23 cellular contexts compared by ENCODE assay signal in genomic region chr18:3867252-3867651, GRCh38.
DNase-seq lines count a peak whose midpoint lies in the region; ATAC-seq and TF ChIP-seq lines count a peak whose summit lies in the region.
"Had no signal": no experiment of that assay in that cellular context is flagged by ENCODE, and none has a peak within 500 bp of the region (broad histone marks: within the 10 kb centered on the region; RNA-seq: fewer than 3 reads in every experiment).

No MANE protein-coding gene starts in this region.

- no peak overlapping the region for H3K9ac ChIP-seq in neural progenitor cell
- H3K9ac ChIP-seq: BLaER1 had no signal

- H3K36me3 Mint-ChIP-seq in WTC11 (no peaks in the 10 kb centered on the region), neural progenitor cell (no peaks in the 10 kb centered on the region)
- H3K36me3 Mint-ChIP-seq in naive thymus-derived CD4-positive, alpha-beta T cell = no peaks in the 10 kb centered on the region
- H3K36me3 Mint-ChIP-seq: CD4-positive, alpha-beta memory T cell had no signal

- H3K4me1 ChIP-seq in A673 (ENCODE audit: insufficient read depth, low read length, poor library complexity, severe bottlenecking) = peaks cover 85% of the 10 kb centered on the region
- H3K4me1 ChIP-seq in hepatocyte (ENCODE audit: insufficient read depth) = peaks cover 5% of the 10 kb centered on the region
- peaks cover 36% of the 10 kb centered on the region for H3K4me1 ChIP-seq in neural progenitor cell
- no peaks in the 10 kb centered on the region for H3K4me1 ChIP-seq in naive thymus-derived CD4-positive, alpha-beta T cell (ENCODE audit: control insufficient read depth in 2 of 2, insufficient read depth in 2 of 2, low read length in 2 of 2)
- H3K4me1 ChIP-seq: BLaER1 had no signal

- no peaks in the 10 kb centered on the region for H3K9me3 ChIP-seq in A673 (ENCODE audit: low read depth, low read length, poor library complexity, severe bottlenecking)
- H3K9me3 ChIP-seq in hepatocyte (ENCODE audit: low read depth) = no peaks in the 10 kb centered on the region
- no peaks in the 10 kb centered on the region for H3K9me3 ChIP-seq in neural progenitor cell (ENCODE audit: low read depth)
- H3K9me3 ChIP-seq in naive thymus-derived CD4-positive, alpha-beta T cell (ENCODE audit: control insufficient read depth in 2 of 3, low read length in 3 of 3) = no peaks in the 10 kb centered on the region
- H3K9me3 ChIP-seq: BLaER1 had no signal

- H3K4me3 Mint-ChIP-seq in WTC11 (no peak overlapping the region), neural progenitor cell (no peak overlapping the region)
- no peak overlapping the region for H3K4me3 Mint-ChIP-seq in naive thymus-derived CD4-positive, alpha-beta T cell
- H3K4me3 Mint-ChIP-seq: CD4-positive, alpha-beta memory T cell had no signal

- H3K27me3 ChIP-seq in A673 (replicated peaks; ENCODE audit: insufficient read depth, low read depth, low read length, poor library complexity) (no peaks in the 10 kb centered on the region), hepatocyte (no peaks in the 10 kb centered on the region), neural progenitor cell (no peaks in the 10 kb centered on the region)
- no peaks in the 10 kb centered on the region for H3K27me3 ChIP-seq in naive thymus-derived CD4-positive, alpha-beta T cell (ENCODE audit: control insufficient read depth in 2 of 2, insufficient read depth in 2 of 2, low read length in 2 of 2)
- H3K27me3 ChIP-seq: BLaER1 had no signal

- peaks cover 13% of the 10 kb centered on the region for H3F3A ChIP-seq in neural progenitor cell (ENCODE audit: low read depth)

- BruUV-seq in A673 (replicated peaks; lab: Mats Ljungman, UMichigan) = no TSS peak

- no peaks in the 10 kb centered on the region for H3K9me2 ChIP-seq in hepatocyte (replicated peaks; ENCODE audit: insufficient read depth)

- H3K4me2 ChIP-seq in hepatocyte (no peak overlapping the region), neural progenitor cell (peak overlapping the region; percentile 6)
- H3K4me2 ChIP-seq: BLaER1, PC-9 had no signal

- H4K20me1 ChIP-seq in hepatocyte (ENCODE audit: insufficient read depth, poor library complexity, severe bottlenecking) (no peaks in the 10 kb centered on the region), neural progenitor cell (ENCODE audit: low read depth) (no peaks in the 10 kb centered on the region)
- H4K20me1 ChIP-seq: BLaER1 had no signal

- POLR2A ChIA-PET in A673 (lab: Charles Lee; ENCODE audit: low non-redundant PET) (interaction anchor here (0.5 to 1.1 kb wide), 7 partner anchors 24 to 264 kb away, joined by 3 to 4 read pairs (median 3); no protein-coding TSS in a partner anchor), WTC11 (lab: Charles Lee) (no interaction called here)
- POLR2A ChIA-PET in naive thymus-derived CD4-positive, alpha-beta T cell (lab: Charles Lee) = no interaction called here

- H3K36me3 ChIP-seq in A673 (ENCODE audit: insufficient read depth, low read length, poor library complexity, severe bottlenecking) = no peaks in the 10 kb centered on the region
- no peaks in the 10 kb centered on the region for H3K36me3 ChIP-seq in hepatocyte (replicated peaks; ENCODE audit: insufficient read depth, low read depth)
- H3K36me3 ChIP-seq in neural progenitor cell = no peaks in the 10 kb centered on the region
- H3K36me3 ChIP-seq in naive thymus-derived CD4-positive, alpha-beta T cell (ENCODE audit: control insufficient read depth in 2 of 3, insufficient read depth in 3 of 3, low read length in 3 of 3) = no peaks in the 10 kb centered on the region
- H3K36me3 ChIP-seq: BLaER1 had no signal

- intact Hi-C loops in A673 (cut with micrococcal nuclease; ENCODE audit: unreplicated experiment) (no loop called here), left colon (cut with DNase I, micrococcal nuclease) (no loop called here)
- intact Hi-C loops in naive thymus-derived CD4-positive, alpha-beta T cell (cut with micrococcal nuclease) = no loop called here

- H3K4me1 Mint-ChIP-seq in WTC11 = peaks cover 18% of the 10 kb centered on the region
- peaks cover 9% of the 10 kb centered on the region for H3K4me1 Mint-ChIP-seq in neural progenitor cell
- H3K4me1 Mint-ChIP-seq in naive thymus-derived CD4-positive, alpha-beta T cell = no peaks in the 10 kb centered on the region
- H3K4me1 Mint-ChIP-seq: CD4-positive, alpha-beta memory T cell had no signal

- WGBS in hepatocyte (ENCODE audit: low lambda C conversion rate, missing lambda C conversion rate) = 83% methylated on average over 4 of the region's 4 CpGs

- peak overlapping the region; percentile 51; the same call in 1 of the 2 replicates for H3K27ac Mint-ChIP-seq in WTC11
- no peak overlapping the region for H3K27ac Mint-ChIP-seq in neural progenitor cell
- no peak overlapping the region for H3K27ac Mint-ChIP-seq in naive thymus-derived CD4-positive, alpha-beta T cell
- H3K27ac Mint-ChIP-seq: CD4-positive, alpha-beta memory T cell had no signal

- CTCF ChIA-PET in A673 (lab: Charles Lee) (interaction anchor here (1.0 to 1.4 kb wide), 2 partner anchors 15 to 96 kb away, joined by 5 to 13 read pairs; no protein-coding TSS in a partner anchor), WTC11 (lab: Charles Lee) (interaction anchor here (1.2 to 4.7 kb wide), 4 partner anchors 96 to 273 kb away, joined by 5 to 123 read pairs (median 10); no protein-coding TSS in a partner anchor)
- CTCF ChIA-PET in naive thymus-derived CD4-positive, alpha-beta T cell (lab: Charles Lee) = interaction anchor here (1.2 kb wide), 1 partner anchor 96 kb away, joined by 4 read pairs; no protein-coding TSS in a partner anchor

- peak; percentile 70 for DNase-seq in A673 (ENCODE audit: low spot score)
- no peak for DNase-seq in WTC11 (ENCODE audit: low spot score)
- no peak for DNase-seq in hepatocyte (ENCODE audit: low spot score)
- DNase-seq in neural progenitor cell (ENCODE audit: low spot score) = no peak
- no peak for DNase-seq in left colon
- DNase-seq in naive thymus-derived CD4-positive, alpha-beta T cell = no peak
- DNase-seq in SW480 (ENCODE audit: low spot score) = no peak
- DNase-seq: Calu3; CD4-positive, alpha-beta memory T cell; DMS153; GDM1; KBM-7; MM.1S; NCI-H1048; NCI-H1417 treated with DMSO at 0.1 percent for 48 hours; NCI-H1930; NCI-H2227 treated with DMSO at 0.1 percent for 48 hours; NCI-H748 treated with DMSO at 0.1 percent for 48 hours; PC-9; SIG-M5 had no signal

- H2AFZ ChIP-seq in hepatocyte (no peak overlapping the region), neural progenitor cell (replicated peaks) (no peak overlapping the region)
- H2AFZ ChIP-seq: PC-9 had no signal

- ATAC-seq in WTC11 (no peak), left colon (no peak), HG03571 (IDR thresholded peaks at IDR 0.05; ENCODE audit: unreplicated experiment) (no peak)
- ATAC-seq in naive thymus-derived CD4-positive, alpha-beta T cell = no peak
- ATAC-seq: SK-N-SH treated with all-trans-retinoic acid at 6 μM for 48 hours had no signal

- no peaks in the 10 kb centered on the region for H3K79me2 ChIP-seq in hepatocyte
- no peaks in the 10 kb centered on the region for H3K79me2 ChIP-seq in neural progenitor cell (ENCODE audit: low read depth)

- H3K27ac ChIP-seq in A673 (ENCODE audit: low read depth, low read length, poor library complexity, severe bottlenecking) = peak overlapping the region; percentile 87
- peak overlapping the region; percentile 6 for H3K27ac ChIP-seq in hepatocyte
- no peak overlapping the region for H3K27ac ChIP-seq in neural progenitor cell
- H3K27ac ChIP-seq in naive thymus-derived CD4-positive, alpha-beta T cell (ENCODE audit: low read depth, low read length) = no peak overlapping the region
- H3K27ac ChIP-seq: BLaER1, PC-9 had no signal

- no peaks in the 10 kb centered on the region for H3K27me3 Mint-ChIP-seq in WTC11 (ENCODE audit: low read depth)
- H3K27me3 Mint-ChIP-seq in neural progenitor cell (ENCODE audit: insufficient read depth, low read depth) = peaks cover 3% of the 10 kb centered on the region
- peaks cover 3 to 31% (median 19%) of the 10 kb centered on the region in 5 donors for H3K27me3 Mint-ChIP-seq in naive thymus-derived CD4-positive, alpha-beta T cell

- no peak overlapping the region for H3K4me3 ChIP-seq in A673 (ENCODE audit: low read depth, low read length, poor library complexity, severe bottlenecking)
- no peak overlapping the region for H3K4me3 ChIP-seq in hepatocyte
- no peak overlapping the region for H3K4me3 ChIP-seq in neural progenitor cell
- no peak overlapping the region for H3K4me3 ChIP-seq in naive thymus-derived CD4-positive, alpha-beta T cell (ENCODE audit: low read length)
- H3K4me3 ChIP-seq: BLaER1, PC-9 had no signal

- TF ChIP-seq CTCF in A673 (conservative IDR thresholded peaks at IDR 0.05; ENCODE audit: low read depth, low read length) (no peak), WTC11 (IDR thresholded peaks at IDR 0.05) (no peak), hepatocyte (IDR thresholded peaks at IDR 0.05; ENCODE audit: poor library complexity) (no peak), neural progenitor cell (IDR thresholded peaks at IDR 0.05) (no peak)

- H3K9me3 Mint-ChIP-seq in WTC11 (no peaks in the 10 kb centered on the region), neural progenitor cell (no peaks in the 10 kb centered on the region)
- no peaks in the 10 kb centered on the region for H3K9me3 Mint-ChIP-seq in naive thymus-derived CD4-positive, alpha-beta T cell
- H3K9me3 Mint-ChIP-seq: CD4-positive, alpha-beta memory T cell had no signal

TF ChIP-seq in WTC11, 78 proteins besides CTCF, POLR2A, EP300 and RAD21 (continues in another document):
- no peak for TF ChIP-seq SP1 (CRISPR knock-in tag; conservative IDR thresholded peaks at IDR 0.05)
- no peak for TF ChIP-seq ESRRA (CRISPR knock-in tag; IDR thresholded peaks at IDR 0.05; ENCODE audit: borderline replicate concordance)
- TF ChIP-seq MLX (CRISPR knock-in tag; IDR thresholded peaks at IDR 0.05) = no peak
- TF ChIP-seq PREB (CRISPR knock-in tag; IDR thresholded peaks at IDR 0.05; ENCODE audit: borderline replicate concordance) = no peak
- TF ChIP-seq ATF1 (CRISPR knock-in tag; IDR thresholded peaks at IDR 0.05) = no peak

Comparison
In these comparisons a context has a peak if more than half of its experiments do, and no peak if none do; other contexts are left out.
1. H3K27ac ChIP-seq: peak in A673 (single experiment) and hepatocyte (single experiment); none in neural progenitor cell (single experiment) and naive thymus-derived CD4-positive, alpha-beta T cell (single experiment).